ENCODE assay signal across 8 cellular contexts in genomic region chr6:105892577-105893262, GRCh38.
DNase-seq lines count a peak whose midpoint lies in the region; ATAC-seq and TF ChIP-seq lines count a peak whose summit lies in the region.

No MANE protein-coding gene starts in this region.

- H3K79me2 ChIP-seq in GM23338 (replicated peaks; ENCODE audit: insufficient read depth) (no peaks in the 10 kb centered on the region), Karpas-422 (ENCODE audit: low read length) (no peaks in the 10 kb centered on the region)

- H3K4me3 ChIP-seq in GM23338 (no peak overlapping the region), Karpas-422 (ENCODE audit: low read length) (no peak overlapping the region; the same call in 1 of the 2 replicates)

- H3K9me2 ChIP-seq in GM23338 (ENCODE audit: insufficient read depth), result peaks cover 4% of the 10 kb centered on the region; the same call in 1 of the 2 replicates
- H3K9me2 ChIP-seq in Karpas-422 (replicated peaks; ENCODE audit: insufficient read depth, low read length), result no peaks in the 10 kb centered on the region

- no peaks in the 10 kb centered on the region for H3K27me3 ChIP-seq in GM23338 (ENCODE audit: insufficient read depth)
- H3K27me3 ChIP-seq in Karpas-422 (ENCODE audit: low read length), result no peaks in the 10 kb centered on the region

- POLR2A ChIA-PET in naive thymus-derived CD8-positive, alpha-beta T cell (lab: Charles Lee), result no interaction called here

- H3K4me1 ChIP-seq in GM23338 (ENCODE audit: insufficient read depth) (peaks cover 8% of the 10 kb centered on the region; the same call in 1 of the 2 replicates), Karpas-422 (ENCODE audit: low read length) (peaks cover 66% of the 10 kb centered on the region)

- no peaks in the 10 kb centered on the region for H3K36me3 Mint-ChIP-seq in GM23338 (ENCODE audit: low read depth)
- no peaks in the 10 kb centered on the region for H3K36me3 Mint-ChIP-seq in naive thymus-derived CD8-positive, alpha-beta T cell

- no peaks in the 10 kb centered on the region for H3K36me3 ChIP-seq in GM23338 (ENCODE audit: insufficient read depth)
- H3K36me3 ChIP-seq in Karpas-422 (ENCODE audit: insufficient read depth, low read length), result no peaks in the 10 kb centered on the region

- H3K4me1 Mint-ChIP-seq in GM23338, result peaks cover under 1% of the 10 kb centered on the region; the same call in 2 of the 3 replicates
- H3K4me1 Mint-ChIP-seq in naive thymus-derived CD8-positive, alpha-beta T cell, result peaks cover 0 to 6% (median 1%) of the 10 kb centered on the region in 4 donors

- H4K20me1 ChIP-seq in GM23338 (replicated peaks; ENCODE audit: insufficient read depth), result no peaks in the 10 kb centered on the region
- no peaks in the 10 kb centered on the region for H4K20me1 ChIP-seq in Karpas-422 (ENCODE audit: insufficient read depth, low read depth, low read length)

- no peak overlapping the region for H3K4me3 Mint-ChIP-seq in GM23338
- H3K4me3 Mint-ChIP-seq in naive thymus-derived CD8-positive, alpha-beta T cell, result no peak overlapping the region

- DNase-seq in GM23338 (ENCODE audit: low spot score), result no peak
- DNase-seq in Karpas-422, result peak; percentile 88
- DNase-seq in left lobe of liver (ENCODE audit: low spot score), result no peak
- no peak for DNase-seq in naive thymus-derived CD8-positive, alpha-beta T cell
- no peak for DNase-seq in NCI-H524 treated with DMSO at 0.1 percent for 48 hours (lab: John Stamatoyannopoulos, UW)
- DNase-seq in NCI-H2107 treated with DMSO at 0.1 percent for 48 hours (lab: John Stamatoyannopoulos, UW; ENCODE audit: unreplicated experiment), result no peak
- no peak for DNase-seq in middle frontal gyrus (ENCODE audit: extremely low spot score, low spot score)

- ATAC-seq in GM18858 (IDR thresholded peaks at IDR 0.05; ENCODE audit: unreplicated experiment) (peak; percentile 84), GM23338 (no peak), left lobe of liver (peak; percentile 55)
- ATAC-seq in naive thymus-derived CD8-positive, alpha-beta T cell, result no peak

- H3K9me3 Mint-ChIP-seq in GM23338, result peaks cover 15% of the 10 kb centered on the region; the same call in 2 of the 3 replicates
- H3K9me3 Mint-ChIP-seq in naive thymus-derived CD8-positive, alpha-beta T cell, result peaks cover 0 to 10% (median 0%) of the 10 kb centered on the region in 9 donors

- peak overlapping the region; percentile 30; the same call in 1 of the 2 replicates for H3K9ac ChIP-seq in Karpas-422 (ENCODE audit: low read length)

- H3K27ac Mint-ChIP-seq in GM23338, result no peak overlapping the region
- no peak overlapping the region for H3K27ac Mint-ChIP-seq in naive thymus-derived CD8-positive, alpha-beta T cell

- H2AFZ ChIP-seq in GM23338, result 0 out of 2 replicates have a peak overlapping the region, but pooled peaks have one; percentile 43
- no peak overlapping the region for H2AFZ ChIP-seq in Karpas-422 (ENCODE audit: low read length)

- H3K27ac ChIP-seq in GM23338 (ENCODE audit: low read depth) (no peak overlapping the region), Karpas-422 (ENCODE audit: low read length) (peak overlapping the region; percentile 88)

- no peak overlapping the region for H3K4me2 ChIP-seq in GM23338
- H3K4me2 ChIP-seq in Karpas-422 (ENCODE audit: low read depth, low read length, poor library complexity, severe bottlenecking), result peak overlapping the region; percentile 22

- no peaks in the 10 kb centered on the region for H3F3A ChIP-seq in GM23338 (replicated peaks; ENCODE audit: low read depth)

- H3K27me3 Mint-ChIP-seq in GM23338 (ENCODE audit: insufficient read depth, low read depth, poor library complexity), result peaks cover 2% of the 10 kb centered on the region
- H3K27me3 Mint-ChIP-seq in naive thymus-derived CD8-positive, alpha-beta T cell, result peaks cover 0 to 19% (median 5%) of the 10 kb centered on the region in 5 donors

- H3K9me3 ChIP-seq in Karpas-422 (ENCODE audit: low read length), result no peaks in the 10 kb centered on the region

- no peak for TF ChIP-seq CTCF in GM23338 (conservative IDR thresholded peaks at IDR 0.05; ENCODE audit: low read depth in 2 of 2)

TF ChIP-seq in GM23338, 12 proteins besides CTCF, POLR2A, EP300 and RAD21 (continues in another document):
- TF ChIP-seq JUNB (IDR thresholded peaks at IDR 0.05; ENCODE audit: unreplicated experiment) (no peak), ZNF331 (CRISPR knock-in tag; IDR thresholded peaks at IDR 0.05; ENCODE audit: low read depth) (no peak), ZNF462 (CRISPR knock-in tag; IDR thresholded peaks at IDR 0.05) (no peak), CREB1 (CRISPR knock-in tag; IDR thresholded peaks at IDR 0.05; ENCODE audit: low read depth) (no peak), EZH2phosphoT487 (IDR thresholded peaks at IDR 0.05; ENCODE audit: unreplicated experiment) (no peak), STAT1 (IDR thresholded peaks at IDR 0.05; ENCODE audit: unreplicated experiment) (no peak), NANOG (IDR thresholded peaks at IDR 0.05; ENCODE audit: borderline replicate concordance) (no peak), POLR2AphosphoS5 (IDR thresholded peaks at IDR 0.05; ENCODE audit: low read depth) (no peak), EZH2 (IDR thresholded peaks at IDR 0.05; ENCODE audit: low read depth, unreplicated experiment) (no peak), ZNF114 (CRISPR knock-in tag; IDR thresholded peaks at IDR 0.05) (no peak)
- TF ChIP-seq, protein P1, sequence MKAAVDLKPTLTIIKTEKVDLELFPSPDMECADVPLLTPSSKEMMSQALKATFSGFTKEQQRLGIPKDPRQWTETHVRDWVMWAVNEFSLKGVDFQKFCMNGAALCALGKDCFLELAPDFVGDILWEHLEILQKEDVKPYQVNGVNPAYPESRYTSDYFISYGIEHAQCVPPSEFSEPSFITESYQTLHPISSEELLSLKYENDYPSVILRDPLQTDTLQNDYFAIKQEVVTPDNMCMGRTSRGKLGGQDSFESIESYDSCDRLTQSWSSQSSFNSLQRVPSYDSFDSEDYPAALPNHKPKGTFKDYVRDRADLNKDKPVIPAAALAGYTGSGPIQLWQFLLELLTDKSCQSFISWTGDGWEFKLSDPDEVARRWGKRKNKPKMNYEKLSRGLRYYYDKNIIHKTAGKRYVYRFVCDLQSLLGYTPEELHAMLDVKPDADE (IDR thresholded peaks at IDR 0.05), result no peak

Comparison
In these comparisons a context has a peak if more than half of its experiments do, and no peak if none do; other contexts are left out.
1. ATAC-seq: peak in GM18858 (single experiment) and left lobe of liver (single experiment); none in GM23338 (single experiment) and naive thymus-derived CD8-positive, alpha-beta T cell (0 of 2).